8 cellular contexts compared by ENCODE assay signal in genomic region chr2:211035548-211036185, GRCh38.
A peak's percentile ranks its signal among the peaks of the same experiment; 100 is the strongest.
DNase-seq lines count a peak whose midpoint lies in the region; ATAC-seq lines count a peak whose summit lies in the region.

No MANE protein-coding gene starts in this region.

- peak; percentile 49 for ATAC-seq in HG02938 (IDR thresholded peaks at IDR 0.05; ENCODE audit: unreplicated experiment)

- DNase-seq in NCI-H2107 treated with DMSO at 0.1 percent for 48 hours (lab: John Stamatoyannopoulos, UW; ENCODE audit: unreplicated experiment) (peak; percentile 24), NCI-H2107 (lab: John Stamatoyannopoulos, UW) (no peak), RPMI8226 (peak; percentile 46), iris pigment epithelial cell (ENCODE audit: low read depth) (peak; percentile 36)
- DNase-seq in stimulated activated naive CD4-positive, alpha-beta T cell treated with Interleukin-2 at 50 U/mL for 16 hours (lab: John Stamatoyannopoulos, UW): no peak
- no peak for DNase-seq in activated CD4-positive, alpha-beta T cell treated with anti-CD3 and anti-CD28 coated beads, Interleukin-2, amount 50 U/mL, for 48 hours
- no peak for DNase-seq in stimulated activated CD8-positive, alpha-beta memory T cell treated with anti-CD3 and anti-CD28 coated beads, Interleukin-4, amount 100 ng/mL, for 48 hours

Comparison
In these comparisons a context has a peak if more than half of its experiments do, and no peak if none do; other contexts are left out.
1. DNase-seq: peak in NCI-H2107 treated with DMSO at 0.1 percent for 48 hours (single experiment), RPMI8226 (single experiment) and iris pigment epithelial cell (single experiment); none in NCI-H2107 (single experiment), stimulated activated naive CD4-positive, alpha-beta T cell treated with Interleukin-2 at 50 U/mL for 16 hours (single experiment), activated CD4-positive, alpha-beta T cell treated with anti-CD3 and anti-CD28 coated beads, Interleukin-2, amount 50 U/mL, for 48 hours (0 of 2) and stimulated activated CD8-positive, alpha-beta memory T cell treated with anti-CD3 and anti-CD28 coated beads, Interleukin-4, amount 100 ng/mL, for 48 hours (single experiment).